In genomic region chr17:46652024-46652643, GRCh38 we compare ENCODE assay signal across 7 cellular contexts.
DNase-seq lines count a peak whose midpoint lies in the region; ATAC-seq, FAIRE-seq and TF ChIP-seq lines count a peak whose summit lies in the region.
"Not testable (repeated sequence)": the region's sequence is repeated elsewhere in the genome, so short reads cannot be mapped to it uniquely, and the experiment has no call there.

No MANE protein-coding gene starts in this region.

- peak; percentile 23 for FAIRE-seq in GM12878 (lab: Jason Lieb, UNC)

- H3K36me3 Mint-ChIP-seq in memory B cell = not testable (repeated sequence)

- TSS peak; percentile 29 for BruUV-seq in GM12878 (replicated peaks; lab: Mats Ljungman, UMichigan)

- no CpG with 5 or more reads among the region's 7 CpGs for WGBS in GM12878 (ENCODE audit: insufficient coverage, insufficient replicate concordance, low lambda C conversion rate, missing lambda C conversion rate)
- WGBS in heart right ventricle, 2 donors = no CpG with 5 or more reads among the region's 7 CpGs

- H3K27me3 Mint-ChIP-seq in memory B cell = not testable (repeated sequence)

- CTCF ChIA-PET in GM12878 (lab: Yijun Ruan, JAX) = not testable (repeated sequence)

- not testable (repeated sequence) for TF ChIP-seq EP300 in GM12878 (IDR thresholded peaks at IDR 0.05; ENCODE audit: borderline replicate concordance in 1 of 2, control insufficient read depth in 1 of 2, low read depth in 2 of 2, low read length in 2 of 2)

- not testable (repeated sequence) for H3K4me3 ChIP-seq in GM12878, heart right ventricle, thoracic aorta

- not testable (repeated sequence) for H3K9me3 ChIP-seq in GM12878 (replicated peaks; ENCODE audit: control insufficient read depth, insufficient read depth, low read length); heart right ventricle; thoracic aorta

- H3K27ac ChIP-seq in GM12878 (ENCODE audit: control insufficient read depth, insufficient read depth); heart right ventricle; thoracic aorta: not testable (repeated sequence)

- peak; percentile 71 for ATAC-seq in GM18909 (IDR thresholded peaks at IDR 0.05; ENCODE audit: poor library complexity, unreplicated experiment)
- ATAC-seq in HG02588 (IDR thresholded peaks at IDR 0.05; ENCODE audit: unreplicated experiment) = peak; percentile 49
- peak; percentile 68 for ATAC-seq in HG03571 (IDR thresholded peaks at IDR 0.05; ENCODE audit: unreplicated experiment)
- ATAC-seq in GM12878 = peak; percentile 84
- peak; percentile 71 to 94 (median 85) for ATAC-seq in heart right ventricle
- peak; percentile 100 for ATAC-seq in memory B cell (ENCODE audit: low read depth)
- peak; percentile 65 for ATAC-seq in thoracic aorta (ENCODE audit: insufficient number of reproducible peaks, low FRiP score, low read depth)

- H3K9me3 Mint-ChIP-seq in memory B cell = not testable (repeated sequence)

- POLR2A ChIA-PET in GM12878 (lab: Charles Lee) = not testable (repeated sequence)

- H3K4me1 Mint-ChIP-seq in memory B cell = not testable (repeated sequence)

- in situ Hi-C loops in GM12878 (cut with MboI) = not testable (repeated sequence)

- not testable (repeated sequence) for TF ChIP-seq CTCF in GM12878 (IDR thresholded peaks at IDR 0.05 in 2 of 3, conservative IDR thresholded peaks at IDR 0.05 in 1 of 3; ENCODE audit: control insufficient read depth in 2 of 3, extremely low read depth in 1 of 3, insufficient read depth in 1 of 3, low read depth in 3 of 3, low read length in 3 of 3); heart right ventricle (IDR thresholded peaks at IDR 0.05); thoracic aorta (IDR thresholded peaks at IDR 0.05)

- not testable (repeated sequence) for H3K4me2 ChIP-seq in GM12878 (ENCODE audit: control insufficient read depth, insufficient read depth)

- H3K27ac Mint-ChIP-seq in memory B cell = not testable (repeated sequence)

- H2AFZ ChIP-seq in GM12878 (ENCODE audit: control insufficient read depth, low read depth, low read length) = not testable (repeated sequence)

- SMC1A ChIA-PET in GM12878 (lab: Charles Lee; ENCODE audit: uncharacterized antibody, unreplicated experiment) = not testable (repeated sequence)

- intact Hi-C loops in GM12878 (cut with micrococcal nuclease; ENCODE audit: unreplicated experiment); heart right ventricle (cut with DNase I): not testable (repeated sequence)

- H3K4me1 ChIP-seq in GM12878 (ENCODE audit: control insufficient read depth, insufficient read depth, low read length); heart right ventricle; thoracic aorta (ENCODE audit: control insufficient read depth in 1 of 2, low read depth in 2 of 2): not testable (repeated sequence)

- DNase-seq in GM12878 (ENCODE audit: low read depth, low spot score); heart right ventricle; memory B cell (ENCODE audit: low spot score in 2 of 2); thoracic aorta (ENCODE audit: low spot score): not testable (repeated sequence)

- H4K20me1 ChIP-seq in GM12878 (ENCODE audit: control insufficient read depth, insufficient read depth) = not testable (repeated sequence)

- H3K4me3 Mint-ChIP-seq in memory B cell = not testable (repeated sequence)

- TF ChIP-seq RAD21 in GM12878 (IDR thresholded peaks at IDR 0.05; ENCODE audit: insufficient read depth, low read depth, low read length) = not testable (repeated sequence)

- RAD21 ChIA-PET in GM12878 (lab: Charles Lee; ENCODE audit: unreplicated experiment) = not testable (repeated sequence)

- not testable (repeated sequence) for H3K9ac ChIP-seq in GM12878 (ENCODE audit: control insufficient read depth, insufficient read depth, low read length)

- H3K36me3 ChIP-seq in GM12878 (ENCODE audit: control insufficient read depth in 2 of 2, insufficient read depth in 2 of 2, low read length in 1 of 2); heart right ventricle; thoracic aorta: not testable (repeated sequence)

- TF ChIP-seq POLR2A in GM12878 (IDR thresholded peaks at IDR 0.05; ENCODE audit: low read depth, low read length) = not testable (repeated sequence)

- not testable (repeated sequence) for H3K27me3 ChIP-seq in GM12878 (replicated peaks in 1 of 2; ENCODE audit: control insufficient read depth in 2 of 2, insufficient read depth in 2 of 2, low read length in 1 of 2); heart right ventricle; thoracic aorta (replicated peaks; ENCODE audit: insufficient read depth)

- not testable (repeated sequence) for H3K79me2 ChIP-seq in GM12878 (ENCODE audit: control insufficient read depth, insufficient read depth, low read length)

Comparison
In these comparisons a context has a peak if more than half of its experiments do, and no peak if none do; other contexts are left out.
1. ATAC-seq: peak in every context shown above with its lines; median percentile 100 in memory B cell; 85 in heart right ventricle; 84 in GM12878; 71 in GM18909; 68 in HG03571; 65 in thoracic aorta; 49 in HG02588.